Comparison of ENCODE assay signal across 11 cellular contexts in the genomic region with DNA sequence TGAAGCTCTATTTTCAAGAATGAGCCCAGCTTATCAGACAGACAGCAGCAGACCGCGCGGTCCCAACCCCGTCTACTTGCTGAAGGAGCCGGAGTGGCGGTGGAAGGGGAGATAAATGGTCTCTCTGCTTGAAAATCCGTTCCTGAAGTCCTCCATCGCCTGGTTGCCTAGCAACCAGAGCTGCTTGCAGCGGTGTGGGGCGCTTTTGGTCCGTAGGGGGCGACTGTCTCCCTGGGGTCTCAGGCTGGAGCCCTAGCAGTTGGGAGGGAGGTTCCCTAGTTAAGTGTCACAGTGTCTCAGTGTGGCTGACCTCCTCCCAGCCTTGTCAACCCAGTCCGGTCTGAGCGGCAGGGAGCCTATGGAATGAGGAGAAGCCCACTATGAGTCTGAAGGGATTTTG. TPM values are rescaled to one million over a fixed set of nuclear protein-coding genes. Genes with fewer than 3 reads are reported as not detected.
DNase-seq lines count a peak whose midpoint lies in the region; ATAC-seq, FAIRE-seq and TF ChIP-seq lines count a peak whose summit lies in the region.
"Had no signal": no experiment of that assay in that cellular context is flagged by ENCODE, and none has a peak within 500 bp of the region (broad histone marks: within the 10 kb centered on the region; RNA-seq: fewer than 3 reads in every experiment).

No MANE protein-coding gene starts in this region.

- peaks cover 0 to 11% of the 10 kb centered on the region in 2 donors for H3K4me1 ChIP-seq in ascending aorta
- H3K4me1 ChIP-seq in pancreas: no peaks in the 10 kb centered on the region

- FAIRE-seq in pancreas (lab: Jason Lieb, UNC) (no peak), GM12892 (lab: Jason Lieb, UNC) (no peak)

- H3K4me3 ChIP-seq in ascending aorta (no peak overlapping the region), pancreas (no peak overlapping the region)

- no peaks in the 10 kb centered on the region for H3K27me3 ChIP-seq in ascending aorta
- H3K27me3 ChIP-seq in pancreas: peaks cover 0 to 3% (median 0%) of the 10 kb centered on the region in 4 donors

- ATAC-seq in pancreas: no peak
- ATAC-seq: heart left ventricle had no signal

- peaks cover 28% of the 10 kb centered on the region for H3K27me3 Mint-ChIP-seq in neural crest cell (ENCODE audit: low read depth)

- DNase-seq in NCI-H748 (lab: John Stamatoyannopoulos, UW; ENCODE audit: unreplicated experiment) (peak; percentile 86), NCI-H748 treated with DMSO at 0.1 percent for 48 hours (lab: John Stamatoyannopoulos, UW) (no peak), HEK293T (ENCODE audit: extremely low spot score) (peak; percentile 31), ascending aorta (ENCODE audit: low spot score in 2 of 2) (no peak), neural crest cell (ENCODE audit: low read depth, low spot score) (peak; percentile 33), pancreas (no peak), GM12892 (ENCODE audit: insufficient read length) (no peak), HT-29 (ENCODE audit: low spot score) (no peak)
- DNase-seq: heart left ventricle; NK-92 treated with Interleukin-12 subunit alpha and Interleukin-12 subunit beta, amount 100 ng/mL, for 24 hours had no signal

- H3K9me3 ChIP-seq in ascending aorta (no peaks in the 10 kb centered on the region), pancreas (no peaks in the 10 kb centered on the region)
- H3K9me3 ChIP-seq: heart left ventricle had no signal

- intact Hi-C loops in ascending aorta (cut with DNase I): loop anchor here (5.0 to 10.0 kb wide), 4 partner anchors 242 to 822 kb away; a partner anchor contains a TSS
- intact Hi-C loops in pancreas (cut with DNase I): no loop called here

- POLR2A ChIA-PET in HEK293T (lab: Yijun Ruan, JAX): interaction anchor here (1.2 kb wide), 1 partner anchor 15 kb away, joined by 4 read pairs; no protein-coding TSS in a partner anchor

- no peaks in the 10 kb centered on the region for H3K36me3 ChIP-seq in ascending aorta
- no peaks in the 10 kb centered on the region for H3K36me3 ChIP-seq in pancreas
- H3K36me3 ChIP-seq: heart left ventricle had no signal

- H3K4me1 Mint-ChIP-seq in neural crest cell: peaks cover 8% of the 10 kb centered on the region

- H3K4me3 Mint-ChIP-seq in neural crest cell: peak overlapping the region; percentile 77
- H3K4me3 Mint-ChIP-seq: T-helper 2 cell treated with Interferon-gamma antibody and Interleukin-4, amounts not matched to agents 5 μg/mL and 100 μg/mL, for 36 hours had no signal

- no peak for TF ChIP-seq POLR2A in GM12892 (IDR thresholded peaks at IDR 0.05; ENCODE audit: low read depth, low read length)

- CTCF ChIA-PET in HEK293T (lab: Yijun Ruan, JAX): interaction anchor here (0.8 kb wide), 1 partner anchor 13 kb away, joined by 3 read pairs; a partner anchor contains a TSS

- no peak overlapping the region for H3K27ac Mint-ChIP-seq in neural crest cell (ENCODE audit: unreplicated experiment)
- H3K27ac Mint-ChIP-seq: T-helper 2 cell treated with Interferon-gamma antibody and Interleukin-4, amounts not matched to agents 5 μg/mL and 100 μg/mL, for 36 hours had no signal

- no peaks in the 10 kb centered on the region for H3K9me3 Mint-ChIP-seq in neural crest cell
- H3K9me3 Mint-ChIP-seq: T-helper 2 cell treated with Interferon-gamma antibody and Interleukin-4, amounts not matched to agents 5 μg/mL and 100 μg/mL, for 36 hours had no signal

- H3K27ac ChIP-seq in ascending aorta: peak overlapping the region; percentile 85 to 93
- H3K27ac ChIP-seq in pancreas: no peak overlapping the region

- no peaks in the 10 kb centered on the region for H3K36me3 Mint-ChIP-seq in neural crest cell (ENCODE audit: low read depth)

- TF ChIP-seq CTCF in ascending aorta (IDR thresholded peaks at IDR 0.05): no peak
- TF ChIP-seq CTCF in neural crest cell (conservative IDR thresholded peaks at IDR 0.05): peak; percentile 37
- TF ChIP-seq CTCF in pancreas (IDR thresholded peaks at IDR 0.05): no peak

- WGBS in pancreas, 2 donors: 24 to 26% methylated on average over 14 of the region's 14 CpGs

TF ChIP-seq in HEK293T, 16 proteins besides CTCF, POLR2A, EP300 and RAD21:
- TF ChIP-seq, protein P1, sequence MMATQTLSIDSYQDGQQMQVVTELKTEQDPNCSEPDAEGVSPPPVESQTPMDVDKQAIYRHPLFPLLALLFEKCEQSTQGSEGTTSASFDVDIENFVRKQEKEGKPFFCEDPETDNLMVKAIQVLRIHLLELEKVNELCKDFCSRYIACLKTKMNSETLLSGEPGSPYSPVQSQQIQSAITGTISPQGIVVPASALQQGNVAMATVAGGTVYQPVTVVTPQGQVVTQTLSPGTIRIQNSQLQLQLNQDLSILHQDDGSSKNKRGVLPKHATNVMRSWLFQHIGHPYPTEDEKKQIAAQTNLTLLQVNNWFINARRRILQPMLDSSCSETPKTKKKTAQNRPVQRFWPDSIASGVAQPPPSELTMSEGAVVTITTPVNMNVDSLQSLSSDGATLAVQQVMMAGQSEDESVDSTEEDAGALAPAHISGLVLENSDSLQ (IDR thresholded peaks at IDR 0.05): no peak
- TF ChIP-seq TARDBP (IDR thresholded peaks at IDR 0.05) (no peak), FOXA1 (IDR thresholded peaks at IDR 0.05) (no peak), ARNT (IDR thresholded peaks at IDR 0.05) (no peak), BHLHE40 (IDR thresholded peaks at IDR 0.05; ENCODE audit: borderline replicate concordance) (no peak), LEF1 (IDR thresholded peaks at IDR 0.05; ENCODE audit: borderline replicate concordance) (no peak), FOXK2 (IDR thresholded peaks at IDR 0.05) (no peak), SP1 (IDR thresholded peaks at IDR 0.05) (no peak), SUZ12 (IDR thresholded peaks at IDR 0.05) (no peak), FOXM1 (IDR thresholded peaks at IDR 0.05; ENCODE audit: borderline replicate concordance) (no peak), L3MBTL2 (conservative IDR thresholded peaks at IDR 0.05) (no peak), ELF4 (IDR thresholded peaks at IDR 0.05) (no peak), ZNF384 (IDR thresholded peaks at IDR 0.05) (no peak), CTBP1 (IDR thresholded peaks at IDR 0.05; ENCODE audit: borderline replicate concordance) (no peak), HDGF (IDR thresholded peaks at IDR 0.05; ENCODE audit: borderline replicate concordance) (no peak), NFRKB (IDR thresholded peaks at IDR 0.05) (no peak)
TF ChIP-seq in HEK293T: peak in this region for 0.

RNA-seq across cellular contexts. Expression of a gene that starts 8.3 kb away (rescaled TPM):
- 6.5 TPM for total RNA-seq in ascending aorta
- total RNA-seq in neural crest cell: 54.3 and 65.6 TPM in 2 replicates
- total RNA-seq in pancreas: 10 to 100 TPM; 35.3 to 55.7 (median 47.1) TPM
- polyA plus RNA-seq in pancreas: 10 to 100 TPM; 18.7 to 19.0 TPM
- polyA plus RNA-seq in GM12892 (2012; ENCODE audit: missing spikeins): 1.2 TPM
- 40.8 and 55.6 TPM in 2 replicates for total RNA-seq in HT-29 (2014; rRNA removed; shearing (Covaris generic))

RNA-seq across cellular contexts. Expression of a gene that starts 13.3 kb away (rescaled TPM):
- not detected for total RNA-seq in ascending aorta
- total RNA-seq in neural crest cell: 5.3 and 6.0 TPM in 2 replicates
- not detected for total RNA-seq in pancreas
- polyA plus RNA-seq in pancreas: not detected
- polyA plus RNA-seq in GM12892 (2012; ENCODE audit: missing spikeins): not detected
- not detected in 2 replicates for total RNA-seq in HT-29 (2014; rRNA removed; shearing (Covaris generic))
- total RNA-seq: heart left ventricle had no signal
- polyA plus RNA-seq: heart left ventricle had no signal

Comparison
In these comparisons a context has a peak if more than half of its experiments do, and no peak if none do; other contexts are left out.
1. DNase-seq: peak in NCI-H748 (single experiment), HEK293T (single experiment) and neural crest cell (single experiment); none in NCI-H748 treated with DMSO at 0.1 percent for 48 hours (single experiment), ascending aorta (0 of 2), pancreas (0 of 6), GM12892 (single experiment) and HT-29 (single experiment).
2. H3K27ac ChIP-seq: peak in ascending aorta (2 of 2); none in pancreas (0 of 4).